In the genomic region with DNA sequence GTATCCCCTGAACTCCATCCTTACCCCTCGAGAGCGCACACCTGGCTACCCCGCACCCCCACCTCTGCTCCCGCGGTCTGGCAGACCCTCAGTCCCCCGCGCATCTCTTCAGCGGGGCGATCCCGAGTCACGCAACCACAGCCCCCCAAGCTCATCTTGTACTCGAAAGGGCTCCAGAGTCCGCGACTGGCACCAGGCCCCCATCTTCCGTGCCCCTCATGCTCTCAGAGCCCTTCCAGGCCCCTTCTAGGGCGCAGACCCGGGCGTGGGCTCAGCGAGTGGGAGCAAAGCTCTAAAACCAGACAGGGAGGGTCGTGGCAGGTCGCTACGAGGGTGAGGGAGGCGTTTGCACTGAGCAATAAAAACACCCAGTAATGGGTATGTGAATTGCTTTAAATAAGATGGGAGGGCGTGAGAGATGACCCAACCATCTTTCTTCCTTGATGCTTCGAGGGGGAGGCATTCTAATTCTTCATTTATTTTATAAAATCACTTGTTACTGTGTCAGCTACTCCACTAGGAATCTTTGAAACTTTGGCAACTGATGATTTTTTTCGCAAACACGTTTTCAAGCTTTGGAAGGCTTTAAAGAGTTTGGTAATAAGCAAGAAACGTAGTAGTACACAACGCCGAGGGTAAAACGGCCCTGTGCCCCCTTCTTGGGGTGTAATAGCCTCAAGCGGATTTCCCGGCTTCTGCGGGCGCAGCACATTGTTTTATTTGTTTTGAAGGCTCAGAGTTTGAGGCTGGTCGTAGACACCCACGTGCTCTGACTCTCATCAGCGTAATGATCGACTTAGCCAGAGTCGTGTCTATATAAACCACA, we compare ENCODE assay signal across 8 cellular contexts. TPM values are rescaled to one million over a fixed set of nuclear protein-coding genes. Genes with fewer than 3 reads are reported as not detected.
DNase-seq lines count a peak whose midpoint lies in the region; ATAC-seq and TF ChIP-seq lines count a peak whose summit lies in the region.

No MANE protein-coding gene starts in this region.

- no peak for DNase-seq in AG04449 (ENCODE audit: low read depth, low spot score)
- DNase-seq in Jurkat, Clone E6-1 (ENCODE audit: low read depth, low spot score) = no peak
- DNase-seq in activated T-cell treated with anti-CD3 and anti-CD28 coated beads for 4 hours = peak; percentile 33
- peak; percentile 63 for DNase-seq in fibroblast of pulmonary artery (ENCODE audit: low read depth)
- DNase-seq in retinal pigment epithelial cell (ENCODE audit: low read depth) = no peak
- DNase-seq in UCSD-AML1 (lab: John Stamatoyannopoulos, UW; ENCODE audit: unreplicated experiment) = no peak

- ATAC-seq in GM21390 (IDR thresholded peaks at IDR 0.05; ENCODE audit: unreplicated experiment) = no peak
- ATAC-seq in HG03025 (IDR thresholded peaks at IDR 0.05; ENCODE audit: low FRiP score, unreplicated experiment) = no peak

- TF ChIP-seq CTCF in AG04449 (IDR thresholded peaks at IDR 0.05; ENCODE audit: insufficient read depth, low read length, missing control alignments) (no peak), fibroblast of pulmonary artery (IDR thresholded peaks at IDR 0.05; ENCODE audit: low read length, missing control alignments) (no peak), retinal pigment epithelial cell (conservative IDR thresholded peaks at IDR 0.05; ENCODE audit: low read depth, low read length) (no peak)

- POLR2A ChIA-PET in AG04449 (lab: Yijun Ruan, JAX) = interaction anchor here (1.4 kb wide), 1 partner anchor 42 kb away, joined by 5 read pairs; the partner anchor contains the start of gene SUPT3H

- CTCF ChIA-PET in AG04449 (lab: Yijun Ruan, JAX) = interaction anchor here (1.0 to 3.2 kb wide), 6 partner anchors 15 to 945 kb away, joined by 3 to 27 read pairs (median 8); partner anchors contain the start of gene SUPT3H

- H3K4me3 ChIP-seq in AG04449 (ENCODE audit: low read depth, low read length) = peak overlapping the region; percentile 96
- peak overlapping the region; percentile 28 for H3K4me3 ChIP-seq in Jurkat, Clone E6-1 (ENCODE audit: low read length)
- peak overlapping the region; percentile 93 for H3K4me3 ChIP-seq in fibroblast of pulmonary artery (replicated peaks; ENCODE audit: low read depth, low read length)
- H3K4me3 ChIP-seq in retinal pigment epithelial cell (ENCODE audit: low read length) = peak overlapping the region; percentile 81

RNA-seq across cellular contexts. Expression of gene SUPT3H, which starts 42.6 kb away (rescaled TPM):
- 8.3 TPM for polyA plus RNA-seq in Jurkat, Clone E6-1 (2012; ENCODE audit: insufficient read depth, insufficient read length)

Comparison
In these comparisons a context has a peak if more than half of its experiments do, and no peak if none do; other contexts are left out.
1. DNase-seq: peak in activated T-cell treated with anti-CD3 and anti-CD28 coated beads for 4 hours (single experiment) and fibroblast of pulmonary artery (single experiment); none in AG04449 (single experiment), Jurkat, Clone E6-1 (single experiment), retinal pigment epithelial cell (single experiment) and UCSD-AML1 (single experiment).
2. H3K4me3 ChIP-seq: peak in every context shown above with its lines; median percentile 96 in AG04449; 93 in fibroblast of pulmonary artery; 81 in retinal pigment epithelial cell; 28 in Jurkat, Clone E6-1.